Comparison of ENCODE assay signal across 28 cellular contexts in the genomic region with DNA sequence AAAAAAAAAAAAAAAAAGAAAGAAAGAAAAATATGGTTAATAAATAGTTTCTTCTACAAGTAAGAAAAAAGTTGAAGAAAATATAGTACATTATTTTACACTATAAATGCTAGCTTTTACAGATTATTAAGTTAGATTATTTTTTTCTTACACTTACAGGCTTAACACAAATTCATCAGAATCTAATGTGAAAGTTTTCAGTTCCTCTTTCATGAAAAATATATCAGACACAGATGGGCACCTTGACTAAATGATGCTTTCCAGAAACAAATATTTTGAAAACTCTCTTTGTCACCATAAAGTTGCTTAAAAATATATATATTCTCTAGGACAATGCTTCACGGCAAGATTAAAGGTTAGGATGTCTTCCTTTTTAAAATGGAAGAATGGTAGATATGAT.
DNase-seq lines count a peak whose midpoint lies in the region; ATAC-seq and TF ChIP-seq lines count a peak whose summit lies in the region.
"Had no signal": no experiment of that assay in that cellular context is flagged by ENCODE, and none has a peak within 500 bp of the region (broad histone marks: within the 10 kb centered on the region; RNA-seq: fewer than 3 reads in every experiment).

No MANE protein-coding gene starts in this region.

- no peaks in the 10 kb centered on the region for H4K20me1 ChIP-seq in MM.1S (ENCODE audit: insufficient read depth, low read length)
- H4K20me1 ChIP-seq: BLaER1 had no signal

- no peak overlapping the region for H3K9ac ChIP-seq in MM.1S (ENCODE audit: low read length)
- H3K9ac ChIP-seq: BLaER1 had no signal

- H3K36me3 ChIP-seq in MM.1S (replicated peaks; ENCODE audit: insufficient read depth, low read length): no peaks in the 10 kb centered on the region
- H3K36me3 ChIP-seq: BLaER1, MG63 had no signal

- no peaks in the 10 kb centered on the region for H3K4me1 ChIP-seq in MM.1S (ENCODE audit: low read length)
- H3K4me1 ChIP-seq: A549, BLaER1 had no signal

- no peaks in the 10 kb centered on the region for H3K27me3 ChIP-seq in MM.1S (replicated peaks; ENCODE audit: insufficient read depth, low read length)
- H3K27me3 ChIP-seq: BLaER1, MG63 had no signal

- H3K4me3 Mint-ChIP-seq in stimulated activated naive B cell treated with anti-CD40 and anti-IgM and Interleukin-4, amounts not matched to agents 10 μg/mL and 1 μg/mL and 100 μg/mL, for 72 hours: no peak overlapping the region
- no peak overlapping the region for H3K4me3 Mint-ChIP-seq in endothelial cell (ENCODE audit: unreplicated experiment)
- H3K4me3 Mint-ChIP-seq: CD4-positive, alpha-beta memory T cell; HFFc6; IgD-negative memory B cell had no signal

- H2AFZ ChIP-seq in MM.1S (ENCODE audit: low read length): no peak overlapping the region

- H3K79me2 ChIP-seq in MM.1S (ENCODE audit: low read length): no peaks in the 10 kb centered on the region

- H3K27ac ChIP-seq in MM.1S (ENCODE audit: low read length): no peak overlapping the region
- H3K27ac ChIP-seq: A549, BLaER1 had no signal

- no peaks in the 10 kb centered on the region for H3K36me3 Mint-ChIP-seq in stimulated activated naive B cell treated with anti-CD40 and anti-IgM and Interleukin-4, amounts not matched to agents 10 μg/mL and 1 μg/mL and 100 μg/mL, for 72 hours
- no peaks in the 10 kb centered on the region for H3K36me3 Mint-ChIP-seq in endothelial cell (ENCODE audit: low read depth, unreplicated experiment)
- H3K36me3 Mint-ChIP-seq: CD4-positive, alpha-beta memory T cell; IgD-negative memory B cell had no signal

- H3F3A ChIP-seq in MM.1S (ENCODE audit: insufficient read depth, low read length): no peaks in the 10 kb centered on the region

- TF ChIP-seq CTCF in MM.1S (IDR thresholded peaks at IDR 0.05; ENCODE audit: low read length): no peak
- no peak for TF ChIP-seq CTCF in endothelial cell (IDR thresholded peaks at IDR 0.05; ENCODE audit: unreplicated experiment)

- no peak overlapping the region for H3K4me2 ChIP-seq in MM.1S (ENCODE audit: low read depth, low read length)
- H3K4me2 ChIP-seq: A549, BLaER1 had no signal

- no peak overlapping the region for H3K27ac Mint-ChIP-seq in stimulated activated naive B cell treated with anti-CD40 and anti-IgM and Interleukin-4, amounts not matched to agents 10 μg/mL and 1 μg/mL and 100 μg/mL, for 72 hours
- no peak overlapping the region for H3K27ac Mint-ChIP-seq in endothelial cell (ENCODE audit: unreplicated experiment)
- H3K27ac Mint-ChIP-seq: CD4-positive, alpha-beta memory T cell; HFFc6; IgD-negative memory B cell had no signal

- H3K4me3 ChIP-seq in MM.1S (ENCODE audit: low read length): no peak overlapping the region
- H3K4me3 ChIP-seq: A549, BLaER1, MG63 had no signal

- no peaks in the 10 kb centered on the region for H3K9me2 ChIP-seq in MM.1S (replicated peaks; ENCODE audit: insufficient read depth, low read length)

- no peaks in the 10 kb centered on the region for H3K27me3 Mint-ChIP-seq in stimulated activated naive B cell treated with anti-CD40 and anti-IgM and Interleukin-4, amounts not matched to agents 10 μg/mL and 1 μg/mL and 100 μg/mL, for 72 hours
- H3K27me3 Mint-ChIP-seq in endothelial cell (ENCODE audit: unreplicated experiment): no peaks in the 10 kb centered on the region
- H3K27me3 Mint-ChIP-seq: CD4-positive, alpha-beta memory T cell; IgD-negative memory B cell had no signal

- DNase-seq in MM.1S (no peak), iPS-NIHi11 (ENCODE audit: low spot score) (no peak), endothelial cell (ENCODE audit: low spot score) (no peak)
- DNase-seq in stimulated activated naive B cell treated with anti-CD40 and anti-IgM and Interleukin-4, amounts not matched to agents 10 μg/mL and 1 μg/mL and 100 μg/mL, for 72 hours: no peak
- DNase-seq: Calu3; CD4-positive, alpha-beta memory T cell; GF-D8; H7; HFFc6; Kasumi-1; MG63; NCI-H1092 treated with DMSO at 0.1 percent for 48 hours; NCI-H146; NCI-H2081; NCI-H2171 treated with DMSO at 0.1 percent for 48 hours; NCI-H446 treated with DMSO at 0.1 percent for 48 hours; NCI-H748 treated with DMSO at 0.1 percent for 48 hours; OCI-M1; Right ventricle myocardium superior; SW 1271; T-helper 2 cell had no signal

- no peaks in the 10 kb centered on the region for H3K9me3 Mint-ChIP-seq in stimulated activated naive B cell treated with anti-CD40 and anti-IgM and Interleukin-4, amounts not matched to agents 10 μg/mL and 1 μg/mL and 100 μg/mL, for 72 hours
- H3K9me3 Mint-ChIP-seq in endothelial cell (ENCODE audit: unreplicated experiment): no peaks in the 10 kb centered on the region
- H3K9me3 Mint-ChIP-seq: HFFc6 had no signal

- H3K4me1 Mint-ChIP-seq in stimulated activated naive B cell treated with anti-CD40 and anti-IgM and Interleukin-4, amounts not matched to agents 10 μg/mL and 1 μg/mL and 100 μg/mL, for 72 hours: no peaks in the 10 kb centered on the region
- H3K4me1 Mint-ChIP-seq in endothelial cell (ENCODE audit: unreplicated experiment): peaks cover 3% of the 10 kb centered on the region
- H3K4me1 Mint-ChIP-seq: CD4-positive, alpha-beta memory T cell; IgD-negative memory B cell had no signal

- H3K9me3 ChIP-seq in MM.1S (replicated peaks; ENCODE audit: insufficient read depth, low read length): no peaks in the 10 kb centered on the region
- H3K9me3 ChIP-seq: A549, BLaER1, MG63 had no signal

- ATAC-seq in GM18517 (IDR thresholded peaks at IDR 0.05; ENCODE audit: unreplicated experiment) (peak; percentile 54), GM19395 (IDR thresholded peaks at IDR 0.05; ENCODE audit: unreplicated experiment) (peak; percentile 66), HG02885 (IDR thresholded peaks at IDR 0.05; ENCODE audit: poor library complexity, unreplicated experiment) (peak; percentile 51), HG03520 (IDR thresholded peaks at IDR 0.05; ENCODE audit: unreplicated experiment) (peak; percentile 54)
- no peak for ATAC-seq in stimulated activated naive B cell treated with anti-CD40 and anti-IgM and Interleukin-4, amounts not matched to agents 10 μg/mL and 1 μg/mL and 100 μg/mL, for 72 hours (replicated peaks)
- ATAC-seq: A549 had no signal

Comparison
In these comparisons a context has a peak if more than half of its experiments do, and no peak if none do; other contexts are left out.
1. ATAC-seq: peak in GM18517 (single experiment), GM19395 (single experiment), HG02885 (single experiment) and HG03520 (single experiment); none in stimulated activated naive B cell treated with anti-CD40 and anti-IgM and Interleukin-4, amounts not matched to agents 10 μg/mL and 1 μg/mL and 100 μg/mL, for 72 hours (0 of 2).